In genomic region chr12:3611853-3612703, GRCh38 we compare ENCODE assay signal across 22 cellular contexts.
A peak's percentile ranks its signal among the peaks of the same experiment; 100 is the strongest.
DNase-seq lines count a peak whose midpoint lies in the region; ATAC-seq and TF ChIP-seq lines count a peak whose summit lies in the region.
"Had no signal": no experiment of that assay in that cellular context is flagged by ENCODE, and none has a peak within 500 bp of the region (broad histone marks: within the 10 kb centered on the region; RNA-seq: fewer than 3 reads in every experiment).

No MANE protein-coding gene starts in this region.

- no peak for TF ChIP-seq CTCF in right atrium auricular region (IDR thresholded peaks at IDR 0.05)

- H3K4me3 ChIP-seq in right atrium auricular region (no peak overlapping the region), skeletal muscle tissue (ENCODE audit: low read length in 3 of 3) (peak overlapping the region in 1 of 3 donors; percentile 6)
- H3K4me3 ChIP-seq: K562, ovary, Peyer's patch, SJSA1, thyroid gland had no signal

- peak overlapping the region in 2 of 3 donors; percentile 40 to 50 for H3K9ac ChIP-seq in skeletal muscle tissue (ENCODE audit: low read depth in 1 of 3, low read length in 3 of 3)

- H3K4me1 ChIP-seq in right atrium auricular region (peaks cover 0 to 34% of the 10 kb centered on the region in 2 donors), skeletal muscle tissue (ENCODE audit: control insufficient read depth in 3 of 3, insufficient read depth in 3 of 3, low read length in 3 of 3) (peaks cover 10 to 26% (median 20%) of the 10 kb centered on the region in 3 donors)
- H3K4me1 ChIP-seq: foreskin keratinocyte, Peyer's patch, SJSA1 had no signal

- peak overlapping the region; percentile 78 to 84 for H3K27ac ChIP-seq in right atrium auricular region
- peak overlapping the region; percentile 59 for H3K27ac ChIP-seq in skeletal muscle tissue (ENCODE audit: low read depth, low read length)
- H3K27ac ChIP-seq: foreskin keratinocyte, ovary, Peyer's patch, SJSA1, thyroid gland had no signal

- H3K36me3 ChIP-seq in right atrium auricular region (no peaks in the 10 kb centered on the region), skeletal muscle tissue (ENCODE audit: control insufficient read depth in 3 of 3, insufficient read depth in 3 of 3, low read length in 3 of 3) (peaks cover 0 to 3% (median 0%) of the 10 kb centered on the region in 3 donors)
- H3K36me3 ChIP-seq: ovary, SJSA1, thyroid gland had no signal

- H3K9me3 ChIP-seq in right atrium auricular region (peaks cover 0 to 5% of the 10 kb centered on the region in 2 donors), skeletal muscle tissue (ENCODE audit: control insufficient read depth in 3 of 3, low read length in 3 of 3) (no peaks in the 10 kb centered on the region)
- H3K9me3 ChIP-seq: ovary, Peyer's patch, SJSA1, thyroid gland had no signal

- ATAC-seq in HG02759 (IDR thresholded peaks at IDR 0.05; ENCODE audit: unreplicated experiment) (no peak), HG03460 (IDR thresholded peaks at IDR 0.05; ENCODE audit: unreplicated experiment) (no peak)
- ATAC-seq: foreskin keratinocyte, K562, sciatic nerve, T-helper 17 cell had no signal

- DNase-seq in DMS53 treated with DMSO at 0.1 percent for 48 hours (lab: John Stamatoyannopoulos, UW; ENCODE audit: unreplicated experiment) (peak; percentile 59), NCI-H69 (lab: John Stamatoyannopoulos, UW) (peak; percentile 18), right atrium auricular region (ENCODE audit: low spot score) (no peak), NCI-H1930 (lab: John Stamatoyannopoulos, UW) (no peak)
- DNase-seq: activated CD4-positive, alpha-beta T cell treated with anti-CD3 and anti-CD28 coated beads, Interleukin-2, amount 10 ng/mL, durations not matched to agents 24 days and 14 days; CD8-positive, alpha-beta memory T cell; central memory CD4-positive, alpha-beta T cell; foreskin keratinocyte; mammary epithelial cell; MM.1S; NCI-H1417 treated with DMSO at 0.1 percent for 48 hours; NCI-H226; ovary; Peyer's patch; T-helper 17 cell; thyroid gland had no signal

- H3K27me3 ChIP-seq in right atrium auricular region (no peaks in the 10 kb centered on the region), skeletal muscle tissue (ENCODE audit: control insufficient read depth in 3 of 3, insufficient read depth in 3 of 3, low read length in 3 of 3) (no peaks in the 10 kb centered on the region)
- H3K27me3 ChIP-seq: ovary, Peyer's patch, thyroid gland had no signal

Comparison
In these comparisons a context has a peak if more than half of its experiments do, and no peak if none do; other contexts are left out.
1. DNase-seq: peak in DMS53 treated with DMSO at 0.1 percent for 48 hours (single experiment) and NCI-H69 (single experiment); none in right atrium auricular region (single experiment) and NCI-H1930 (0 of 2).